10 cellular contexts compared by ENCODE assay signal in genomic region chr9:7094052-7094451, GRCh38.
DNase-seq lines count a peak whose midpoint lies in the region; ATAC-seq, FAIRE-seq and TF ChIP-seq lines count a peak whose summit lies in the region.
"Had no signal": no experiment of that assay in that cellular context is flagged by ENCODE, and none has a peak within 500 bp of the region (broad histone marks: within the 10 kb centered on the region; RNA-seq: fewer than 3 reads in every experiment).

No MANE protein-coding gene starts in this region.

- ATAC-seq in GM12878 (no peak), left lobe of liver (peak; percentile 58)

- H3K36me3 ChIP-seq in GM12878 (ENCODE audit: control insufficient read depth in 2 of 2, insufficient read depth in 2 of 2, low read length in 1 of 2) (peaks cover 0 to 3% of the 10 kb centered on the region in 2 experiments; a peak in 2 of 4 replicates), spleen (peaks cover 0 to 58% (median 3%) of the 10 kb centered on the region in 6 donors)

- SMC1A ChIA-PET in GM12878 (lab: Charles Lee; ENCODE audit: uncharacterized antibody, unreplicated experiment), result interaction anchor here (1.0 kb wide), 1 partner anchor 41 kb away, joined by 3 read pairs; no protein-coding TSS in a partner anchor

- H3K9me3 ChIP-seq in GM12878 (replicated peaks; ENCODE audit: control insufficient read depth, insufficient read depth, low read length) (no peaks in the 10 kb centered on the region; the same call in 2 of the 3 replicates), spleen (peaks cover 0 to 9% (median 2%) of the 10 kb centered on the region in 8 donors)

- no peak overlapping the region for H3K4me2 ChIP-seq in GM12878 (ENCODE audit: control insufficient read depth, insufficient read depth)

- CTCF ChIA-PET in HEK293T (lab: Yijun Ruan, JAX) (no interaction called here), GM12878 (lab: Yijun Ruan, JAX) (no interaction called here)

- no peak for TF ChIP-seq EP300 in GM12878 (IDR thresholded peaks at IDR 0.05; ENCODE audit: borderline replicate concordance in 1 of 2, control insufficient read depth in 1 of 2, low read depth in 2 of 2, low read length in 2 of 2)

- WGBS in GM12878 (ENCODE audit: insufficient coverage, insufficient replicate concordance, low lambda C conversion rate, missing lambda C conversion rate), result 100% methylated on average over 2 of the region's 2 CpGs
- 89 to 96% (median 95%) methylated on average over 2 of the region's 2 CpGs for WGBS in spleen, 5 donors

- no peaks in the 10 kb centered on the region for H3K79me2 ChIP-seq in GM12878 (ENCODE audit: control insufficient read depth, insufficient read depth, low read length)

- no peaks in the 10 kb centered on the region; the same call in 1 of the 2 replicates for H3K4me1 ChIP-seq in GM12878 (ENCODE audit: control insufficient read depth, insufficient read depth, low read length)
- peaks cover 0 to 9% (median 3%) of the 10 kb centered on the region in 6 donors for H3K4me1 ChIP-seq in spleen

- in situ Hi-C loops in GM12878 (cut with MboI), result no loop called here

- DNase-seq in AG09319 (ENCODE audit: extremely low read depth, low read depth), result no peak
- peak; percentile 10 for DNase-seq in HEK293T (ENCODE audit: extremely low spot score)
- DNase-seq in GM12878 (ENCODE audit: low read depth, low spot score), result no peak
- DNase-seq in left lobe of liver (ENCODE audit: low spot score), result no peak
- DNase-seq in activated CD8-positive, alpha-beta memory T cell treated with anti-CD3 and anti-CD28 coated beads for 24 hours, result no peak
- no peak for DNase-seq in SIG-M5 treated with dmso at 0.1 percent for 504 hours (lab: John Stamatoyannopoulos, UW; ENCODE audit: unreplicated experiment)
- no peak for DNase-seq in activated effector memory CD4-positive, alpha-beta T cell treated with anti-CD3 and anti-CD28 coated beads, Interleukin-2, amount 50 U/mL, for 16 hours
- no peak for DNase-seq in spleen
- DNase-seq: activated CD4-positive, alpha-beta T cell treated with anti-CD3 and anti-CD28 coated beads, Interleukin-2, amount 50 U/mL, for 4 hours; NCI-H446 treated with DMSO at 0.1 percent for 48 hours had no signal

- RAD21 ChIA-PET in GM12878 (lab: Charles Lee; ENCODE audit: unreplicated experiment), result no interaction called here

- no peak overlapping the region for H3K27ac ChIP-seq in GM12878 (ENCODE audit: control insufficient read depth, insufficient read depth)
- no peak overlapping the region for H3K27ac ChIP-seq in spleen

- BruUV-seq in GM12878 (replicated peaks; lab: Mats Ljungman, UMichigan), result no TSS peak

- POLR2A ChIA-PET in HEK293T (lab: Yijun Ruan, JAX), result no interaction called here
- POLR2A ChIA-PET in GM12878 (lab: Charles Lee), result no interaction called here

- H3K4me3 ChIP-seq in GM12878 (no peak overlapping the region), spleen (no peak overlapping the region)

- peak; percentile 20 for TF ChIP-seq CTCF in AG09319 (IDR thresholded peaks at IDR 0.05; ENCODE audit: low read depth, low read length)
- TF ChIP-seq CTCF in GM12878 (IDR thresholded peaks at IDR 0.05 in 2 of 3, conservative IDR thresholded peaks at IDR 0.05 in 1 of 3; ENCODE audit: control insufficient read depth in 2 of 3, extremely low read depth in 1 of 3, insufficient read depth in 1 of 3, low read depth in 3 of 3, low read length in 3 of 3), result peak in 2 of 3 experiments; percentile 3 to 5; a peak in 1 of 6 replicates
- no peak for TF ChIP-seq CTCF in spleen (IDR thresholded peaks at IDR 0.05 in 8 of 11, conservative IDR thresholded peaks at IDR 0.05 in 3 of 11)

- intact Hi-C loops in GM12878 (cut with micrococcal nuclease; ENCODE audit: unreplicated experiment) (loop anchor here (5.0 kb wide), 1 partner anchor 78 kb away; no protein-coding TSS in a partner anchor), spleen (cut with DNase I; ENCODE audit: low total_unique reads) (no loop called here)

- no peak overlapping the region for H3K9ac ChIP-seq in GM12878 (ENCODE audit: control insufficient read depth, insufficient read depth, low read length)

- no peak for TF ChIP-seq RAD21 in GM12878 (IDR thresholded peaks at IDR 0.05; ENCODE audit: insufficient read depth, low read depth, low read length)

- H4K20me1 ChIP-seq in GM12878 (ENCODE audit: control insufficient read depth, insufficient read depth), result no peaks in the 10 kb centered on the region

- H3K27me3 ChIP-seq in GM12878 (replicated peaks in 1 of 2; ENCODE audit: control insufficient read depth in 2 of 2, insufficient read depth in 2 of 2, low read length in 1 of 2) (no peaks in the 10 kb centered on the region), spleen (replicated peaks in 1 of 7) (no peaks in the 10 kb centered on the region)

- TF ChIP-seq POLR2A in GM12878 (IDR thresholded peaks at IDR 0.05; ENCODE audit: low read depth, low read length), result no peak
- TF ChIP-seq POLR2A in spleen (IDR thresholded peaks at IDR 0.05), result no peak

- no peak overlapping the region for H2AFZ ChIP-seq in GM12878 (ENCODE audit: control insufficient read depth, low read depth, low read length)

- FAIRE-seq in GM12878 (lab: Jason Lieb, UNC), result no peak

TF ChIP-seq in HEK293T, 16 proteins besides CTCF, POLR2A, EP300 and RAD21:
- TF ChIP-seq TARDBP (IDR thresholded peaks at IDR 0.05) (no peak), PKNOX1 (IDR thresholded peaks at IDR 0.05) (no peak), L3MBTL2 (conservative IDR thresholded peaks at IDR 0.05) (no peak), ZNF384 (IDR thresholded peaks at IDR 0.05) (no peak)
TF ChIP-seq in HEK293T: peak in this region for 0.

TF ChIP-seq in GM12878, 131 proteins besides CTCF, POLR2A, EP300 and RAD21:
- TF ChIP-seq SIX5 (IDR thresholded peaks at IDR 0.05; ENCODE audit: low read depth, low read length, severe bottlenecking) (no peak), SREBF1 (IDR thresholded peaks at IDR 0.05; ENCODE audit: low read length) (no peak), SMC3 (IDR thresholded peaks at IDR 0.05; ENCODE audit: borderline replicate concordance, low read length) (no peak), MXI1 (IDR thresholded peaks at IDR 0.05; ENCODE audit: low read depth, low read length) (no peak), BHLHE40 (IDR thresholded peaks at IDR 0.05; ENCODE audit: borderline replicate concordance in 1 of 2, low read depth in 2 of 2, low read length in 1 of 2) (no peak), WRNIP1 (IDR thresholded peaks at IDR 0.05; ENCODE audit: borderline replicate concordance, low read depth, low read length) (no peak), LARP7 (IDR thresholded peaks at IDR 0.05) (no peak), ATF7 (IDR thresholded peaks at IDR 0.05; ENCODE audit: low read depth) (no peak), CBX5 (IDR thresholded peaks at IDR 0.05; ENCODE audit: low read depth) (no peak), IRF4 (IDR thresholded peaks at IDR 0.05; ENCODE audit: low read depth, low read length) (no peak), ZNF24 (IDR thresholded peaks at IDR 0.05) (no peak), SUPT20H (IDR thresholded peaks at IDR 0.05; ENCODE audit: borderline replicate concordance, control insufficient read depth, low read depth, low read length) (no peak), SUZ12 (IDR thresholded peaks at IDR 0.05; ENCODE audit: unreplicated experiment) (no peak), ZBTB40 (IDR thresholded peaks at IDR 0.05; ENCODE audit: borderline replicate concordance) (no peak), HSF1 (IDR thresholded peaks at IDR 0.05; ENCODE audit: low read depth, low read length) (no peak)

Comparison
In these comparisons a context has a peak if more than half of its experiments do, and no peak if none do; other contexts are left out.
1. CTCF ChIP-seq: peak in AG09319 (single experiment) and GM12878 (2 of 3); none in spleen (0 of 11).